8 cellular contexts compared by ENCODE assay signal in the genomic region with DNA sequence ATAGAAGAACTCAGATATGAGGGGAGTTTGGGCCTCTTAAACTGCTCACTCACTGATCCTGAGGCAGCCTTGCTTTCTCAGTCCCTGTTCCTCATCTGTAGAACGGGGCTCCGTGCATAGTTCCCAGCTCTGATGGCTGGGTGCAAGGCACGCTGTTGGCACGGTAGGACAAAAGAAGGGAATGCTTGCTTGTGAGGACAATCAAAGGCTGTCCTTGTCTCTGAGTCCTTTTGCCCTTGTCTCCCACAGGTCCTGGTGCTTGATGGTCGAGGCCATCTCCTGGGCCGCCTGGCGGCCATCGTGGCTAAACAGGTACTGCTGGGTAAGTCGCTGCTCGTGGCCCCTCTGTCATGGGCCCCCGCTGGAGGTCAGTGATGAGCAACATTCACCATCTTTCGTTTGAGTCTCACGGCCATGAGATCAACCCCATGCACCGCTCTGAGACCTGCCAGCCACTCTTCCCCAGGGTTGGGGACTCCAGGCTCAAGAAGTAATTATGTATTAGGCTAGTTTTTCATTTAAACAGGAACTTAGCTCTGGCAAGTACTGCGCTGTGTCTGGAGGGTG. TPM values are rescaled to one million over a fixed set of nuclear protein-coding genes. Genes with fewer than 3 reads are reported as not detected.
A peak's percentile ranks its signal among the peaks of the same experiment; 100 is the strongest.
DNase-seq lines count a peak whose midpoint lies in the region; ATAC-seq and TF ChIP-seq lines count a peak whose summit lies in the region.

No MANE protein-coding gene starts in this region.

- H3K27me3 ChIP-seq in gastroesophageal sphincter, result no peaks in the 10 kb centered on the region

- H3K27ac Mint-ChIP-seq in activated CD4-positive, alpha-beta T cell treated with anti-CD3 and anti-CD28 coated beads, Interleukin-2, amount 10 ng/mL, durations not matched to agents 24 days and 14 days, result peak overlapping the region; percentile 98

- TF ChIP-seq EP300 in gastroesophageal sphincter (IDR thresholded peaks at IDR 0.05), result no peak

- H3K9me3 Mint-ChIP-seq in activated CD4-positive, alpha-beta T cell treated with anti-CD3 and anti-CD28 coated beads, Interleukin-2, amount 10 ng/mL, durations not matched to agents 24 days and 14 days, result peaks cover 4% of the 10 kb centered on the region

- H3K27ac ChIP-seq in VCaP (peak overlapping the region; percentile 96), gastroesophageal sphincter (peak overlapping the region in 3 of 4 donors; percentile 90 to 93 (median 93))

- peaks cover 39% of the 10 kb centered on the region for H3K4me1 Mint-ChIP-seq in activated CD4-positive, alpha-beta T cell treated with anti-CD3 and anti-CD28 coated beads, Interleukin-2, amount 10 ng/mL, durations not matched to agents 24 days and 14 days

- no peak for TF ChIP-seq POLR2A in gastroesophageal sphincter (IDR thresholded peaks at IDR 0.05)

- TF ChIP-seq CTCF in VCaP (conservative IDR thresholded peaks at IDR 0.05) (peak; percentile 71), gastroesophageal sphincter (IDR thresholded peaks at IDR 0.05) (no peak)

- WGBS in gastroesophageal sphincter (ENCODE audit: low coverage in 1 of 2), 2 donors, result 60% methylated on average over 3 of the region's 15 CpGs; no CpG with 5 or more reads in 1 of the 2 donors

- H3K36me3 ChIP-seq in gastroesophageal sphincter, result peaks cover 7 to 62% of the 10 kb centered on the region in 2 donors

- peaks cover 3% of the 10 kb centered on the region for H3K27me3 Mint-ChIP-seq in activated CD4-positive, alpha-beta T cell treated with anti-CD3 and anti-CD28 coated beads, Interleukin-2, amount 10 ng/mL, durations not matched to agents 24 days and 14 days

- peak overlapping the region in 1 of 2 donors; percentile 73 for H3K4me3 ChIP-seq in gastroesophageal sphincter

- no peaks in the 10 kb centered on the region for H3K9me3 ChIP-seq in gastroesophageal sphincter

- H3K4me3 Mint-ChIP-seq in activated CD4-positive, alpha-beta T cell treated with anti-CD3 and anti-CD28 coated beads, Interleukin-2, amount 10 ng/mL, durations not matched to agents 24 days and 14 days, result peak overlapping the region; percentile 98

- DNase-seq in activated CD4-positive, alpha-beta T cell treated with anti-CD3 and anti-CD28 coated beads, Interleukin-2, amount 10 ng/mL, durations not matched to agents 24 days and 14 days, result peak; percentile 64
- no peak for DNase-seq in activated CD4-positive, alpha-beta T cell treated with anti-CD3 and anti-CD28 coated beads for 1 hour
- peak; percentile 42 for DNase-seq in stimulated activated naive CD8-positive, alpha-beta T cell treated with anti-CD3 and anti-CD28 coated beads, Interleukin-15, Interleukin-2, amounts not matched to agents 100 U/mL and 50 U/mL, for 24 hours
- no peak for DNase-seq in SHP77 (lab: John Stamatoyannopoulos, UW)

- peaks cover 7 to 39% (median 18%) of the 10 kb centered on the region in 3 donors for H3K4me1 ChIP-seq in gastroesophageal sphincter

- peaks cover 75% of the 10 kb centered on the region for H3K36me3 Mint-ChIP-seq in activated CD4-positive, alpha-beta T cell treated with anti-CD3 and anti-CD28 coated beads, Interleukin-2, amount 10 ng/mL, durations not matched to agents 24 days and 14 days (ENCODE audit: low read depth)

- ATAC-seq in gastroesophageal sphincter, result no peak
- ATAC-seq in stimulated activated naive CD8-positive, alpha-beta T cell treated with anti-CD3 and anti-CD28 coated beads, Interleukin-15, Interleukin-2, amounts not matched to agents 100 U/mL and 50 U/mL, for 24 hours, result no peak
- ATAC-seq in GM18511 (IDR thresholded peaks at IDR 0.05; ENCODE audit: unreplicated experiment), result no peak
- ATAC-seq in GM21723 (IDR thresholded peaks at IDR 0.05; ENCODE audit: unreplicated experiment), result no peak

- intact Hi-C loops in activated CD4-positive, alpha-beta T cell treated with anti-CD3 and anti-CD28 coated beads, Interleukin-2, amount 10 ng/mL, durations not matched to agents 24 days and 14 days (cut with micrococcal nuclease), result loop anchor here (5.0 kb wide), 1 partner anchor 37 kb away; the partner anchor contains the start of genes ALDH16A1 and PIH1D1

RNA-seq across cellular contexts. Expression of gene RPL13A, which starts 2.3 kb away (rescaled TPM):
- 3,031 and 3,032 TPM in 2 replicates for total RNA-seq in activated CD4-positive, alpha-beta T cell treated with anti-CD3 and anti-CD28 coated beads, Interleukin-2, amount 10 ng/mL, durations not matched to agents 24 days and 14 days
- total RNA-seq in gastroesophageal sphincter, result 1,000 to 10,000 TPM; 1,269 to 3,399 (median 2,205) TPM

RNA-seq across cellular contexts. Expression of gene RPS11, which starts 6.5 kb away (rescaled TPM):
- 2,059 and 2,078 TPM in 2 replicates for total RNA-seq in activated CD4-positive, alpha-beta T cell treated with anti-CD3 and anti-CD28 coated beads, Interleukin-2, amount 10 ng/mL, durations not matched to agents 24 days and 14 days
- total RNA-seq in gastroesophageal sphincter, result 1,000 to 10,000 TPM; 2,443 to 5,156 (median 3,385) TPM

RNA-seq across cellular contexts. Expression of gene FLT3LG, which starts 15.7 kb away (rescaled TPM):
- 51.8 and 57.6 TPM in 2 replicates for total RNA-seq in activated CD4-positive, alpha-beta T cell treated with anti-CD3 and anti-CD28 coated beads, Interleukin-2, amount 10 ng/mL, durations not matched to agents 24 days and 14 days
- total RNA-seq in gastroesophageal sphincter, result 10 to 100 TPM in 1 of 4 donors, 1 to 10 TPM in 3; 3.1 to 21.0 (median 7.6) TPM

RNA-seq across cellular contexts. Expression of gene FCGRT, which starts 22.8 kb away (rescaled TPM):
- 0.99 and 1.1 TPM in 2 replicates for total RNA-seq in activated CD4-positive, alpha-beta T cell treated with anti-CD3 and anti-CD28 coated beads, Interleukin-2, amount 10 ng/mL, durations not matched to agents 24 days and 14 days
- total RNA-seq in gastroesophageal sphincter, result 100 to 1,000 TPM in 3 of 4 donors, 10 to 100 TPM in 1; 78.6 to 255 (median 158) TPM

RNA-seq across cellular contexts. Expression of gene ALDH16A1, which starts 36.7 kb away (rescaled TPM):
- total RNA-seq in activated CD4-positive, alpha-beta T cell treated with anti-CD3 and anti-CD28 coated beads, Interleukin-2, amount 10 ng/mL, durations not matched to agents 24 days and 14 days, result 27.2 and 28.4 TPM in 2 replicates
- total RNA-seq in gastroesophageal sphincter, result 10 to 100 TPM; 11.8 to 34.4 (median 22.2) TPM

Comparison
In these comparisons a context has a peak if more than half of its experiments do, and no peak if none do; other contexts are left out.
1. DNase-seq: peak in activated CD4-positive, alpha-beta T cell treated with anti-CD3 and anti-CD28 coated beads, Interleukin-2, amount 10 ng/mL, durations not matched to agents 24 days and 14 days (single experiment) and stimulated activated naive CD8-positive, alpha-beta T cell treated with anti-CD3 and anti-CD28 coated beads, Interleukin-15, Interleukin-2, amounts not matched to agents 100 U/mL and 50 U/mL, for 24 hours (single experiment); none in activated CD4-positive, alpha-beta T cell treated with anti-CD3 and anti-CD28 coated beads for 1 hour (single experiment) and SHP77 (0 of 2).